In genomic region chr3:150787741-150788370, GRCh38 we compare ENCODE assay signal across 8 cellular contexts. TPM values are rescaled to one million over a fixed set of nuclear protein-coding genes. Genes with fewer than 3 reads are reported as not detected.
A peak's percentile ranks its signal among the peaks of the same experiment; 100 is the strongest.
DNase-seq lines count a peak whose midpoint lies in the region; ATAC-seq, FAIRE-seq and TF ChIP-seq lines count a peak whose summit lies in the region.

No MANE protein-coding gene starts in this region.

- peaks cover 5% of the 10 kb centered on the region for H3K4me1 ChIP-seq in endothelial cell of umbilical vein (ENCODE audit: control insufficient read depth, extremely low read depth, insufficient read depth, low read length)

- H3K79me2 ChIP-seq in endothelial cell of umbilical vein (ENCODE audit: control insufficient read depth, insufficient read depth, low read length) = no peaks in the 10 kb centered on the region

- intact Hi-C loops in CD14-positive monocyte (cut with micrococcal nuclease) (loop anchor here (5.0 to 10.0 kb wide), 4 partner anchors 77 to 359 kb away; no protein-coding TSS in a partner anchor), endothelial cell of umbilical vein (cut with micrococcal nuclease) (loop anchor here (1.0 to 5.0 kb wide), 5 partner anchors 67 to 494 kb away; no protein-coding TSS in a partner anchor)

- H3K36me3 Mint-ChIP-seq in CD14-positive monocyte = no peaks in the 10 kb centered on the region

- peak; percentile 74 for DNase-seq in CD14-positive monocyte (ENCODE audit: low spot score)
- DNase-seq in NOMO-1 treated with DMSO at 0.1 percent for 48 hours (lab: John Stamatoyannopoulos, UW; ENCODE audit: unreplicated experiment) = peak; percentile 75
- peak; percentile 60 for DNase-seq in activated CD8-positive, alpha-beta memory T cell treated with anti-CD3 and anti-CD28 coated beads, Interleukin-2, amount 50 U/mL, for 24 hours (ENCODE audit: extremely low read depth)
- peak; percentile 60 for DNase-seq in endothelial cell of umbilical vein (ENCODE audit: low read depth, low spot score)
- DNase-seq in myocyte (ENCODE audit: low read depth) = peak; percentile 72
- peak; percentile 92 for DNase-seq in stimulated activated CD8-positive, alpha-beta memory T cell treated with anti-CD3 and anti-CD28 coated beads, Interleukin-4, amount 100 ng/mL, for 48 hours

- dilution Hi-C loops in endothelial cell of umbilical vein (cut with MboI; ENCODE audit: extremely low pct_ligation_motif_present, low sequenced_read_pairs) = no loop called here

- TF ChIP-seq CTCF in CD14-positive monocyte (IDR thresholded peaks at IDR 0.05) = peak; percentile 94
- TF ChIP-seq CTCF in endothelial cell of umbilical vein (IDR thresholded peaks at IDR 0.05; ENCODE audit: extremely low read depth in 1 of 2, insufficient read depth in 1 of 2, low read depth in 1 of 2, low read length in 2 of 2) = peak; percentile 86 to 93

- no peaks in the 10 kb centered on the region for H3K9me1 ChIP-seq in endothelial cell of umbilical vein (replicated peaks; ENCODE audit: control insufficient read depth, extremely low read depth, insufficient read depth, low read length)

- ATAC-seq in GM19372 (IDR thresholded peaks at IDR 0.05; ENCODE audit: low read depth, unreplicated experiment) (peak; percentile 65), HG03558 (IDR thresholded peaks at IDR 0.05; ENCODE audit: extremely low read depth, unreplicated experiment) (peak; percentile 38)

- no peak overlapping the region for H3K9ac ChIP-seq in endothelial cell of umbilical vein (replicated peaks; ENCODE audit: extremely low read depth, insufficient read depth, low read length)

- BruUV-seq in endothelial cell of umbilical vein (replicated peaks; lab: Mats Ljungman, UMichigan) = no TSS peak

- TF ChIP-seq POLR2A in endothelial cell of umbilical vein (IDR thresholded peaks at IDR 0.05; ENCODE audit: low read depth, low read length) = no peak

- no peak overlapping the region for H2AFZ ChIP-seq in endothelial cell of umbilical vein (ENCODE audit: low read depth, low read length)

- H3K36me3 ChIP-seq in endothelial cell of umbilical vein (ENCODE audit: control insufficient read depth in 2 of 2, extremely low read depth in 1 of 2, insufficient read depth in 2 of 2, low read length in 2 of 2) = no peaks in the 10 kb centered on the region

- H3K27me3 Mint-ChIP-seq in CD14-positive monocyte (ENCODE audit: low read depth in 3 of 3) = peaks cover 6 to 9% (median 7%) of the 10 kb centered on the region in 3 donors

- no peak overlapping the region for H3K4me3 Mint-ChIP-seq in CD14-positive monocyte

- H3K4me3 ChIP-seq in endothelial cell of umbilical vein (replicated peaks in 1 of 3; ENCODE audit: insufficient read depth in 1 of 3, low read depth in 1 of 3, low read length in 3 of 3) = no peak overlapping the region

- peaks cover 3 to 10% (median 7%) of the 10 kb centered on the region in 7 donors for H3K9me3 Mint-ChIP-seq in CD14-positive monocyte

- POLR2A ChIA-PET in endothelial cell of umbilical vein (lab: Charles Lee) = no interaction called here

- CTCF ChIA-PET in endothelial cell of umbilical vein (lab: Charles Lee) = interaction anchor here (0.7 to 3.7 kb wide), 33 partner anchors 8 to 365 kb away, joined by 3 to 52 read pairs (median 5); partner anchors contain the start of gene SIAH2

- H3K27me3 ChIP-seq in endothelial cell of umbilical vein (ENCODE audit: control insufficient read depth in 2 of 2, insufficient read depth in 2 of 2, low read length in 2 of 2) = peaks cover 16 to 24% of the 10 kb centered on the region in 2 experiments

- no peak overlapping the region for H3K27ac Mint-ChIP-seq in CD14-positive monocyte

- no peak overlapping the region for H3K27ac ChIP-seq in endothelial cell of umbilical vein (ENCODE audit: insufficient read depth, low read depth, low read length)

- peaks cover 3% of the 10 kb centered on the region for H3K4me1 Mint-ChIP-seq in CD14-positive monocyte

- no peaks in the 10 kb centered on the region for H4K20me1 ChIP-seq in endothelial cell of umbilical vein (replicated peaks; ENCODE audit: control insufficient read depth, extremely low read depth, insufficient read depth, low read length)

- peak; percentile 76 for FAIRE-seq in endothelial cell of umbilical vein (lab: Jason Lieb, UNC)

- no peaks in the 10 kb centered on the region for H3K9me3 ChIP-seq in endothelial cell of umbilical vein (replicated peaks; ENCODE audit: control insufficient read depth, insufficient read depth, low read length)

- H3K4me2 ChIP-seq in endothelial cell of umbilical vein (ENCODE audit: insufficient read depth, low read length) = no peak overlapping the region

TF ChIP-seq in endothelial cell of umbilical vein, 7 proteins besides CTCF, POLR2A, EP300 and RAD21:
- TF ChIP-seq, protein P1, sequence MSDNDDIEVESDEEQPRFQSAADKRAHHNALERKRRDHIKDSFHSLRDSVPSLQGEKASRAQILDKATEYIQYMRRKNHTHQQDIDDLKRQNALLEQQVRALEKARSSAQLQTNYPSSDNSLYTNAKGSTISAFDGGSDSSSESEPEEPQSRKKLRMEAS (IDR thresholded peaks at IDR 0.05; ENCODE audit: insufficient read depth, insufficient read length) = no peak
- TF ChIP-seq POLR2AphosphoS5 (IDR thresholded peaks at IDR 0.05; ENCODE audit: insufficient read depth, low read depth, low read length) (no peak), FOS (IDR thresholded peaks at IDR 0.05; ENCODE audit: borderline replicate concordance, insufficient read depth, low read length) (no peak), MYC (IDR thresholded peaks at IDR 0.05; ENCODE audit: low read depth, low read length) (no peak), JUN (IDR thresholded peaks at IDR 0.05; ENCODE audit: borderline replicate concordance, insufficient read depth, insufficient read length, low read depth) (no peak), EZH2 (IDR thresholded peaks at IDR 0.05; ENCODE audit: borderline replicate concordance, low read depth, low read length, severe bottlenecking) (no peak), GATA2 (IDR thresholded peaks at IDR 0.05; ENCODE audit: insufficient read depth, insufficient read length, low read depth, low read length) (no peak)

RNA-seq across cellular contexts. Expression of gene SIAH2, which starts 24.9 kb away (rescaled TPM):
- polyA plus RNA-seq in CD14-positive monocyte = 10 to 100 TPM; 24.6 to 43.5 TPM
- 16.0 and 16.7 TPM in 2 replicates for total RNA-seq in endothelial cell of umbilical vein
- 25.1 and 45.8 TPM in 2 replicates for polyA plus RNA-seq in endothelial cell of umbilical vein
- 19.9 and 30.5 TPM in 2 replicates for polyA plus RNA-seq in endothelial cell of umbilical vein (2011; cell fraction: cytosol; rRNA removed)
- polyA plus RNA-seq in endothelial cell of umbilical vein (2011; cell fraction: nucleus; rRNA removed) = 12.9 and 17.8 TPM in 2 replicates
- 15.6 and 18.8 TPM in 2 replicates for polyA plus RNA-seq in endothelial cell of umbilical vein (2012)
- 16.6 and 26.8 TPM in 2 replicates for polyA minus RNA-seq in endothelial cell of umbilical vein
- polyA minus RNA-seq in endothelial cell of umbilical vein (2011; cell fraction: cytosol; rRNA and poly(A)+ RNA removed) = 56.5 TPM
- polyA minus RNA-seq in endothelial cell of umbilical vein (2011; cell fraction: nucleus; rRNA and poly(A)+ RNA removed) = 7.1 and 8.8 TPM in 2 replicates
- 25.4 and 46.4 TPM in 2 replicates for total RNA-seq in myocyte
- polyA plus RNA-seq in myocyte (2012) = 25.5 TPM
